ENCODE assay signal across 8 cellular contexts in genomic region chr19:16366433-16367268, GRCh38. TPM values are rescaled to one million over a fixed set of nuclear protein-coding genes. Genes with fewer than 3 reads are reported as not detected.
DNase-seq lines count a peak whose midpoint lies in the region; ATAC-seq and TF ChIP-seq lines count a peak whose summit lies in the region.

No MANE protein-coding gene starts in this region.

- H3K4me1 Mint-ChIP-seq in brain = peaks cover 13% of the 10 kb centered on the region
- peaks cover 7% of the 10 kb centered on the region for H3K4me1 Mint-ChIP-seq in stimulated activated effector memory CD8-positive, alpha-beta T cell treated with anti-CD3 and anti-CD28 coated beads, Interleukin-12 subunit alpha, Interleukin-12 subunit beta, amount 100 ng/mL, for 72 hours

- DNase-seq in left ventricle myocardium inferior = no peak
- no peak for DNase-seq in cardiac septum (ENCODE audit: low spot score)
- DNase-seq in NB4 (ENCODE audit: low read depth) = peak; percentile 81
- DNase-seq in stimulated activated effector memory CD8-positive, alpha-beta T cell treated with anti-CD3 and anti-CD28 coated beads, Interleukin-12 subunit alpha, Interleukin-12 subunit beta, amount 100 ng/mL, for 72 hours (ENCODE audit: low spot score in 2 of 2) = no peak
- no peak for DNase-seq in NCI-H2081 treated with DMSO at 0.1 percent for 48 hours (lab: John Stamatoyannopoulos, UW)
- DNase-seq in NCI-H510A (lab: John Stamatoyannopoulos, UW) = no peak
- DNase-seq in NCI-H1105 (lab: John Stamatoyannopoulos, UW) = no peak

- peak; percentile 44 for ATAC-seq in stimulated activated effector memory CD8-positive, alpha-beta T cell treated with anti-CD3 and anti-CD28 coated beads, Interleukin-12 subunit alpha, Interleukin-12 subunit beta, amount 100 ng/mL, for 72 hours

- H3K4me3 ChIP-seq in left ventricle myocardium inferior (no peak overlapping the region), NB4 (ENCODE audit: low read depth, low read length) (peak overlapping the region; percentile 22)

- peak overlapping the region; percentile 14 to 48 (median 34) for H3K27ac Mint-ChIP-seq in brain
- peak overlapping the region; percentile 92 for H3K27ac Mint-ChIP-seq in stimulated activated effector memory CD8-positive, alpha-beta T cell treated with anti-CD3 and anti-CD28 coated beads, Interleukin-12 subunit alpha, Interleukin-12 subunit beta, amount 100 ng/mL, for 72 hours

- H3K4me1 ChIP-seq in left ventricle myocardium inferior = peaks cover 34% of the 10 kb centered on the region

- H3K36me3 ChIP-seq in left ventricle myocardium inferior = peaks cover 9% of the 10 kb centered on the region

- peak overlapping the region; percentile 42 for H3K27ac ChIP-seq in left ventricle myocardium inferior (replicated peaks)

- H3K36me3 Mint-ChIP-seq in brain = peaks cover 14% of the 10 kb centered on the region
- peaks cover 21% of the 10 kb centered on the region for H3K36me3 Mint-ChIP-seq in stimulated activated effector memory CD8-positive, alpha-beta T cell treated with anti-CD3 and anti-CD28 coated beads, Interleukin-12 subunit alpha, Interleukin-12 subunit beta, amount 100 ng/mL, for 72 hours

- H3K9me3 Mint-ChIP-seq in brain = no peaks in the 10 kb centered on the region
- H3K9me3 Mint-ChIP-seq in stimulated activated effector memory CD8-positive, alpha-beta T cell treated with anti-CD3 and anti-CD28 coated beads, Interleukin-12 subunit alpha, Interleukin-12 subunit beta, amount 100 ng/mL, for 72 hours = no peaks in the 10 kb centered on the region

- no peak overlapping the region for H3K4me3 Mint-ChIP-seq in brain
- H3K4me3 Mint-ChIP-seq in stimulated activated effector memory CD8-positive, alpha-beta T cell treated with anti-CD3 and anti-CD28 coated beads, Interleukin-12 subunit alpha, Interleukin-12 subunit beta, amount 100 ng/mL, for 72 hours = peak overlapping the region; percentile 67

- TF ChIP-seq CTCF in left ventricle myocardium inferior (IDR thresholded peaks at IDR 0.05; ENCODE audit: borderline replicate concordance) (no peak), NB4 (IDR thresholded peaks at IDR 0.05; ENCODE audit: low read depth, low read length) (no peak), brain (conservative IDR thresholded peaks at IDR 0.05) (no peak)

- TF ChIP-seq POLR2A in NB4 (IDR thresholded peaks at IDR 0.05; ENCODE audit: extremely low read depth, insufficient read length) = no peak

- intact Hi-C loops in left ventricle myocardium inferior (cut with micrococcal nuclease) = no loop called here
- intact Hi-C loops in cardiac septum (cut with DNase I) = no loop called here

- H3K9me3 ChIP-seq in left ventricle myocardium inferior (replicated peaks) = no peaks in the 10 kb centered on the region

- no peaks in the 10 kb centered on the region for H3K27me3 Mint-ChIP-seq in brain

- no peaks in the 10 kb centered on the region for H3K27me3 ChIP-seq in left ventricle myocardium inferior (ENCODE audit: low read depth)

RNA-seq across cellular contexts. Expression of gene KLF2, which starts 42.0 kb away (rescaled TPM):
- total RNA-seq in left ventricle myocardium inferior = 65.2 TPM
- 44.6 TPM for total RNA-seq in cardiac septum
- 8.5 TPM for polyA plus RNA-seq in brain (ENCODE audit: insufficient read depth, low read depth, low replicate concordance)
